ENCODE assay signal across 20 cellular contexts in the genomic region with DNA sequence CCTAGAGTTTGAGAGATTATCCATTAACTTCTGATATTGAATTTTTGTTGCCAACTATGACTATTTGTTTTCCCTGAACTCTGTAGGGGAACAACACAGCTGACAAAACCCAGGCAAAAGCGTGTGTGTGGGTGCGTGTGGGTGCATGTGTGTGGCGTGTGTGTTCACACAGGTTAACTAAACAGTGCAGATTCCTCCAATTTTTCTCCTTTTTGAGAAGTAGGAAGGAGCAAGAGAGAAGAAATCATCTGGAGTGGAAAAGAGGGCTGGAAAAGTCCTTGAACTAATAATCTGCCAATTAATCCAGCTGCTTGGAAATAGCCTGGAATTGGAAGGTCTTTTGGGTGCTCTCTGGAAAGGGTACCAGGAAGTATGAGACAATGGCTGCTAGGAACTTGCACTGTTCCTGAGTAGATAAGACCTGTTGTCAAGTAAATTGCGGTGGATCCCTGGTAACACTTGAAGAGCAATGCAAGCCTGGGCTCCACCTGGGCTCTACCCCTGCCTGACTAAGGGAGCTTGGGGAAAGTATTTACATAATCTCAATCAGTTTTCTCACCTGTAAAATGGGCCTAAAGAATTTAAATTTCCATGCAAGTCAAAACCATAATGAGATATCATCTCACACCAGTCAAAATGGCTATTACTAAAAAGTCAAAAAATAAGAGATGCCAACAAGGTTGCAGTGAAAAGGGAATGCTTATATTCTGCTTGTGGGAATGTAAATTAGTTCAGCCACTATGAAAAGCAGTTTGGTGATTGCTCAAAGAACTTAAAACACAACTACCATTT. TPM values are rescaled to one million over a fixed set of nuclear protein-coding genes. Genes with fewer than 3 reads are reported as not detected.
"Had no signal": no experiment of that assay in that cellular context is flagged by ENCODE, and none has a peak within 500 bp of the region (broad histone marks: within the 10 kb centered on the region; RNA-seq: fewer than 3 reads in every experiment).

No MANE protein-coding gene starts in this region.

- H3K36me3 ChIP-seq: cardiac muscle cell, lower lobe of right lung, thoracic aorta had no signal

- FAIRE-seq: astrocyte, kidney had no signal

- H3K27ac ChIP-seq: cardiac muscle cell, lower lobe of right lung, SK-N-MC, thoracic aorta had no signal

- H3K9me3 Mint-ChIP-seq: endodermal cell had no signal

- H3K27ac Mint-ChIP-seq: activated naive CD4-positive, alpha-beta T cell treated with anti-CD3 and anti-CD28 coated beads, Interleukin-2, amount 10 ng/mL, durations not matched to agents 7 days and 5 days; activated T-helper 2 cell treated with anti-CD3 and anti-CD28 coated beads, Interferon-gamma antibody, Interleukin-2, Interleukin-4, amounts not matched to agents 10 μg/mL and 5 μg/mL and 100 μg/mL, durations not matched to agents 14 hours and 24 hours and 36 hours; endodermal cell; stimulated activated naive CD8-positive, alpha-beta T cell treated with anti-CD3 and anti-CD28 coated beads, Interleukin-15, amount 100 ng/mL, for 72 hours; T-cell had no signal

- H3K4me3 ChIP-seq: cardiac muscle cell, lower lobe of right lung, SK-N-MC, thoracic aorta had no signal

- ATAC-seq: lower lobe of right lung; naive thymus-derived CD4-positive, alpha-beta T cell; sciatic nerve; stimulated activated naive CD8-positive, alpha-beta T cell treated with anti-CD3 and anti-CD28 coated beads, Interleukin-15, amount 100 ng/mL, for 72 hours; T-cell had no signal

- DNase-seq: activated CD4-positive, alpha-beta T cell treated with anti-CD3 and anti-CD28 coated beads, Interleukin-2, amount 50 U/mL, for 1 hour; activated naive CD4-positive, alpha-beta T cell treated with anti-CD3 and anti-CD28 coated beads, Interleukin-2, amount 10 ng/mL, durations not matched to agents 7 days and 5 days; activated T-cell treated with anti-CD3 and anti-CD28 coated beads for 4 hours; endodermal cell; erythroblast; hippocampal formation; kidney; lower lobe of right lung; naive thymus-derived CD4-positive, alpha-beta T cell; posterior cingulate gyrus; stimulated activated CD4-positive, alpha-beta T cell treated with anti-CD3 and anti-CD28 coated beads, Interleukin-1b, Interleukin-23, amount 100 ng/mL, for 48 hours; stimulated activated naive CD8-positive, alpha-beta T cell treated with anti-CD3 and anti-CD28 coated beads, Interleukin-15, amount 100 ng/mL, for 72 hours; T-cell; T-helper 9 cell had no signal

- H3K4me3 Mint-ChIP-seq: activated naive CD4-positive, alpha-beta T cell treated with anti-CD3 and anti-CD28 coated beads, Interleukin-2, amount 10 ng/mL, durations not matched to agents 7 days and 5 days; endodermal cell; stimulated activated naive CD8-positive, alpha-beta T cell treated with anti-CD3 and anti-CD28 coated beads, Interleukin-15, amount 100 ng/mL, for 72 hours; T-cell had no signal

- H3K27me3 ChIP-seq: cardiac muscle cell had no signal

- H3K36me3 Mint-ChIP-seq: T-cell had no signal

- H3K9me3 ChIP-seq: lower lobe of right lung, thoracic aorta had no signal

RNA-seq across cellular contexts. Expression of gene IL1R1, which starts 40.5 kb away (rescaled TPM):
- polyA plus RNA-seq: naive thymus-derived CD4-positive, alpha-beta T cell had no signal
